18 cellular contexts compared by ENCODE assay signal in genomic region chrX:51878056-51878455, GRCh38. TPM values are rescaled to one million over a fixed set of nuclear protein-coding genes. Genes with fewer than 3 reads are reported as not detected.
DNase-seq lines count a peak whose midpoint lies in the region; ATAC-seq, FAIRE-seq and TF ChIP-seq lines count a peak whose summit lies in the region.
"Had no signal": no experiment of that assay in that cellular context is flagged by ENCODE, and none has a peak within 500 bp of the region (broad histone marks: within the 10 kb centered on the region; RNA-seq: fewer than 3 reads in every experiment).

No MANE protein-coding gene starts in this region.

- H3K4me3 Mint-ChIP-seq in astrocyte (ENCODE audit: unreplicated experiment) = no peak overlapping the region
- no peak overlapping the region for H3K4me3 Mint-ChIP-seq in activated T-helper 1 cell treated with anti-CD3 and anti-CD28 coated beads, Interleukin-12 subunit alpha, Interleukin-12 subunit beta, Interleukin-2, Interleukin-4 antibody, amounts not matched to agents 30 ng/mL and 10 ng/mL and 1 ng/mL, durations not matched to agents 14 hours and 24 hours and 36 hours
- H3K4me3 Mint-ChIP-seq: CD4-positive, alpha-beta memory T cell had no signal

- DNase-seq in NCI-H226 (peak; percentile 54), astrocyte (ENCODE audit: low read depth) (no peak), iris pigment epithelial cell (ENCODE audit: low read depth) (peak; percentile 29)
- DNase-seq in activated T-helper 1 cell treated with anti-CD3 and anti-CD28 coated beads, Interleukin-12 subunit alpha, Interleukin-12 subunit beta, Interleukin-2, Interleukin-4 antibody, amounts not matched to agents 30 ng/mL and 10 ng/mL and 1 ng/mL, durations not matched to agents 14 hours and 24 hours and 36 hours (ENCODE audit: low spot score) = no peak
- DNase-seq: C1 segment of cervical spinal cord; Calu3; CD4-positive, alpha-beta memory T cell; COR-L47; DMS53; DMS79 treated with DMSO at 0.1 percent for 48 hours; GF-D8; GM23248; H7; HCEC 1CT had no signal

- H3K4me2 ChIP-seq in astrocyte (ENCODE audit: low read length) = no peak overlapping the region

- ATAC-seq in HG03175 (IDR thresholded peaks at IDR 0.05; ENCODE audit: unreplicated experiment) = no peak
- ATAC-seq in GM19455 (IDR thresholded peaks at IDR 0.05; ENCODE audit: unreplicated experiment) = no peak

- no peaks in the 10 kb centered on the region for H3K36me3 ChIP-seq in astrocyte (ENCODE audit: insufficient read depth, low read length)

- H3K4me3 ChIP-seq in astrocyte (ENCODE audit: insufficient read depth, low read depth, low read length) = no peak overlapping the region
- H3K4me3 ChIP-seq: GM23248 had no signal

- no peaks in the 10 kb centered on the region for H3K9me3 ChIP-seq in astrocyte (ENCODE audit: insufficient read depth, low read depth, low read length)

- H3K4me1 Mint-ChIP-seq in astrocyte (ENCODE audit: low read depth, unreplicated experiment) = peaks cover 10% of the 10 kb centered on the region
- H3K4me1 Mint-ChIP-seq in activated T-helper 1 cell treated with anti-CD3 and anti-CD28 coated beads, Interleukin-12 subunit alpha, Interleukin-12 subunit beta, Interleukin-2, Interleukin-4 antibody, amounts not matched to agents 30 ng/mL and 10 ng/mL and 1 ng/mL, durations not matched to agents 14 hours and 24 hours and 36 hours (ENCODE audit: low read depth) = peaks cover 5% of the 10 kb centered on the region

- no peak overlapping the region for H3K27ac ChIP-seq in astrocyte (ENCODE audit: low read depth, low read length)
- H3K27ac ChIP-seq: GM23248 had no signal

- no peak overlapping the region for H2AFZ ChIP-seq in astrocyte (ENCODE audit: low read depth, low read length)
- H2AFZ ChIP-seq: GM23248 had no signal

- H3K36me3 Mint-ChIP-seq in astrocyte (ENCODE audit: low read depth, unreplicated experiment) = no peaks in the 10 kb centered on the region
- H3K36me3 Mint-ChIP-seq in activated T-helper 1 cell treated with anti-CD3 and anti-CD28 coated beads, Interleukin-12 subunit alpha, Interleukin-12 subunit beta, Interleukin-2, Interleukin-4 antibody, amounts not matched to agents 30 ng/mL and 10 ng/mL and 1 ng/mL, durations not matched to agents 14 hours and 24 hours and 36 hours (ENCODE audit: low read depth) = peaks cover 12% of the 10 kb centered on the region

- H3K9me3 Mint-ChIP-seq in astrocyte (ENCODE audit: unreplicated experiment) = no peaks in the 10 kb centered on the region
- H3K9me3 Mint-ChIP-seq in activated T-helper 1 cell treated with anti-CD3 and anti-CD28 coated beads, Interleukin-12 subunit alpha, Interleukin-12 subunit beta, Interleukin-2, Interleukin-4 antibody, amounts not matched to agents 30 ng/mL and 10 ng/mL and 1 ng/mL, durations not matched to agents 14 hours and 24 hours and 36 hours = no peaks in the 10 kb centered on the region

- intact Hi-C loops in activated T-helper 1 cell treated with anti-CD3 and anti-CD28 coated beads, Interleukin-12 subunit alpha, Interleukin-12 subunit beta, Interleukin-2, Interleukin-4 antibody, amounts not matched to agents 30 ng/mL and 10 ng/mL and 1 ng/mL, durations not matched to agents 14 hours and 24 hours and 36 hours (cut with micrococcal nuclease) = no loop called here

- no peaks in the 10 kb centered on the region for H3K27me3 Mint-ChIP-seq in astrocyte (ENCODE audit: low read depth, unreplicated experiment)
- no peaks in the 10 kb centered on the region for H3K27me3 Mint-ChIP-seq in activated T-helper 1 cell treated with anti-CD3 and anti-CD28 coated beads, Interleukin-12 subunit alpha, Interleukin-12 subunit beta, Interleukin-2, Interleukin-4 antibody, amounts not matched to agents 30 ng/mL and 10 ng/mL and 1 ng/mL, durations not matched to agents 14 hours and 24 hours and 36 hours (ENCODE audit: insufficient read depth)
- H3K27me3 Mint-ChIP-seq: CD4-positive, alpha-beta memory T cell had no signal

- no peaks in the 10 kb centered on the region for H3K4me1 ChIP-seq in astrocyte (ENCODE audit: insufficient read depth, low read length)

- H3K27me3 ChIP-seq in astrocyte (ENCODE audit: insufficient read depth, low read length) = no peaks in the 10 kb centered on the region

- peaks cover 5% of the 10 kb centered on the region for H4K20me1 ChIP-seq in astrocyte (ENCODE audit: insufficient read depth, low read length)

- TF ChIP-seq CTCF in astrocyte (IDR thresholded peaks at IDR 0.05; ENCODE audit: insufficient read depth, low read depth, low read length) = no peak

- peaks cover 4% of the 10 kb centered on the region for H3K79me2 ChIP-seq in astrocyte (ENCODE audit: insufficient read depth, low read length)

- peak; percentile 62 for FAIRE-seq in astrocyte (lab: Jason Lieb, UNC)
- FAIRE-seq: GM18507, H1 had no signal

- no peak overlapping the region for H3K27ac Mint-ChIP-seq in astrocyte (ENCODE audit: unreplicated experiment)
- H3K27ac Mint-ChIP-seq in activated T-helper 1 cell treated with anti-CD3 and anti-CD28 coated beads, Interleukin-12 subunit alpha, Interleukin-12 subunit beta, Interleukin-2, Interleukin-4 antibody, amounts not matched to agents 30 ng/mL and 10 ng/mL and 1 ng/mL, durations not matched to agents 14 hours and 24 hours and 36 hours = no peak overlapping the region
- H3K27ac Mint-ChIP-seq: CD4-positive, alpha-beta memory T cell had no signal

- no peak overlapping the region for H3K9ac ChIP-seq in astrocyte (ENCODE audit: low read length)
- H3K9ac ChIP-seq: GM23248 had no signal

RNA-seq across cellular contexts. Expression of gene MAGED1, which starts 15.4 kb away (rescaled TPM):
- total RNA-seq in astrocyte = 412 and 440 TPM in 2 replicates
- 32.7 and 34.8 TPM in 2 replicates for total RNA-seq in activated T-helper 1 cell treated with anti-CD3 and anti-CD28 coated beads, Interleukin-12 subunit alpha, Interleukin-12 subunit beta, Interleukin-2, Interleukin-4 antibody, amounts not matched to agents 30 ng/mL and 10 ng/mL and 1 ng/mL, durations not matched to agents 14 hours and 24 hours and 36 hours

Comparison
In these comparisons a context has a peak if more than half of its experiments do, and no peak if none do; other contexts are left out.
1. DNase-seq: peak in NCI-H226 (single experiment) and iris pigment epithelial cell (single experiment); none in astrocyte (single experiment) and activated T-helper 1 cell treated with anti-CD3 and anti-CD28 coated beads, Interleukin-12 subunit alpha, Interleukin-12 subunit beta, Interleukin-2, Interleukin-4 antibody, amounts not matched to agents 30 ng/mL and 10 ng/mL and 1 ng/mL, durations not matched to agents 14 hours and 24 hours and 36 hours (single experiment).
2. RNA of gene MAGED1, which starts 15.4 kb away (total RNA-seq): 412 to 440 TPM in astrocyte; 32.7 to 34.8 TPM in activated T-helper 1 cell treated with anti-CD3 and anti-CD28 coated beads, Interleukin-12 subunit alpha, Interleukin-12 subunit beta, Interleukin-2, Interleukin-4 antibody, amounts not matched to agents 30 ng/mL and 10 ng/mL and 1 ng/mL, durations not matched to agents 14 hours and 24 hours and 36 hours; every median in the first group is over 10 times any median in the second.